8 cellular contexts compared by ENCODE assay signal in genomic region chr15:24956131-24956838, GRCh38. TPM values are rescaled to one million over a fixed set of nuclear protein-coding genes. Genes with fewer than 3 reads are reported as not detected.
DNase-seq lines count a peak whose midpoint lies in the region; ATAC-seq and TF ChIP-seq lines count a peak whose summit lies in the region.

No MANE protein-coding gene starts in this region.

- H3K4me1 ChIP-seq in KMS-11 (ENCODE audit: low read depth, poor library complexity, severe bottlenecking) (no peaks in the 10 kb centered on the region), adrenal gland (replicated peaks in 1 of 2) (peaks cover 0 to 10% of the 10 kb centered on the region in 2 donors), heart right ventricle (peaks cover 0 to 5% (median 0%) of the 10 kb centered on the region in 9 donors)

- 50 to 56% (median 51%) methylated on average over 17 to 28 of the region's 28 CpGs for WGBS in adrenal gland, 4 donors
- WGBS in heart right ventricle, 2 donors = 50 to 53% methylated on average over 28 of the region's 28 CpGs

- H3K4me1 Mint-ChIP-seq in progenitor cell of endocrine pancreas (ENCODE audit: low read depth) = peaks cover 15% of the 10 kb centered on the region

- peak; percentile 60 for ATAC-seq in GM21526 (IDR thresholded peaks at IDR 0.05; ENCODE audit: low FRiP score, unreplicated experiment)
- ATAC-seq in SK-N-SH treated with all-trans-retinoic acid at 6 μM for 48 hours = peak; percentile 86
- ATAC-seq in heart right ventricle = peak; percentile 82 to 90 (median 86)

- peak; percentile 66 to 86 for TF ChIP-seq POLR2A in adrenal gland (IDR thresholded peaks at IDR 0.05)

- no peaks in the 10 kb centered on the region for H3K27me3 ChIP-seq in KMS-11 (ENCODE audit: insufficient read depth, low read depth)
- no peaks in the 10 kb centered on the region for H3K27me3 ChIP-seq in adrenal gland
- no peaks in the 10 kb centered on the region for H3K27me3 ChIP-seq in heart right ventricle

- H3K4me3 ChIP-seq in KMS-11 (IDR thresholded peaks at IDR 0.05; ENCODE audit: insufficient read depth, low read depth, low read length) = no peak overlapping the region
- H3K4me3 ChIP-seq in adrenal gland = peak overlapping the region; percentile 27 to 80 (median 43)
- peak overlapping the region; percentile 33 to 86 (median 71) for H3K4me3 ChIP-seq in heart right ventricle

- DNase-seq in DMS114 treated with DMSO at 0.1 percent for 48 hours (lab: John Stamatoyannopoulos, UW; ENCODE audit: unreplicated experiment) = peak; percentile 80
- DNase-seq in adrenal gland = peak; percentile 74 to 88 (median 83)
- peak; percentile 73 for DNase-seq in heart right ventricle
- DNase-seq in progenitor cell of endocrine pancreas (ENCODE audit: low spot score, unreplicated experiment) = peak; percentile 53
- peak; percentile 82 for DNase-seq in ureter (ENCODE audit: low spot score)

- H3K4me3 Mint-ChIP-seq in progenitor cell of endocrine pancreas (ENCODE audit: low read depth) = peak overlapping the region; percentile 89

- H3K9me3 ChIP-seq in adrenal gland (replicated peaks in 1 of 3) (no peaks in the 10 kb centered on the region), heart right ventricle (peaks cover 0 to 31% (median 0%) of the 10 kb centered on the region in 11 donors)

- H3K36me3 Mint-ChIP-seq in progenitor cell of endocrine pancreas (ENCODE audit: insufficient read depth) = peaks cover 6% of the 10 kb centered on the region

- H3K27ac ChIP-seq in KMS-11 (peak overlapping the region; percentile 54), adrenal gland (peak overlapping the region; percentile 23 to 99 (median 93)), heart right ventricle (peak overlapping the region; percentile 66 to 95 (median 90))

- H3K27me3 Mint-ChIP-seq in progenitor cell of endocrine pancreas = no peaks in the 10 kb centered on the region

- H3K79me2 ChIP-seq in KMS-11 (ENCODE audit: insufficient read depth, low read depth) = peaks cover 32% of the 10 kb centered on the region; the same call in 1 of the 2 replicates

- intact Hi-C loops in adrenal gland (cut with DNase I) (no loop called here), heart right ventricle (cut with DNase I) (loop anchor here in 2 of 10 donors (5.0 to 10.0 kb wide), 2 partner anchors 481 to 1129 kb away; partner anchors contain the start of gene UBE3A (in 1 of the 2))

- H3K9ac ChIP-seq in KMS-11 = peak overlapping the region; percentile 46; the same call in 1 of the 2 replicates

- H2AFZ ChIP-seq in KMS-11 (ENCODE audit: low read depth) = peak overlapping the region; percentile 26; the same call in 1 of the 2 replicates

- H3K4me2 ChIP-seq in KMS-11 = peak overlapping the region; percentile 27; the same call in 1 of the 2 replicates

- no peaks in the 10 kb centered on the region for H4K20me1 ChIP-seq in KMS-11 (ENCODE audit: insufficient read depth)

- H3K27ac Mint-ChIP-seq in progenitor cell of endocrine pancreas = peak overlapping the region; percentile 99

- H3K36me3 ChIP-seq in KMS-11 (ENCODE audit: insufficient read depth) (no peaks in the 10 kb centered on the region), adrenal gland (replicated peaks in 1 of 2) (no peaks in the 10 kb centered on the region), heart right ventricle (no peaks in the 10 kb centered on the region)

- H3K9me3 Mint-ChIP-seq in progenitor cell of endocrine pancreas (ENCODE audit: low read depth) = no peaks in the 10 kb centered on the region

- TF ChIP-seq CTCF in KMS-11 (conservative IDR thresholded peaks at IDR 0.05; ENCODE audit: low read depth, low read length) (no peak), adrenal gland (IDR thresholded peaks at IDR 0.05) (no peak), heart right ventricle (IDR thresholded peaks at IDR 0.05) (no peak), progenitor cell of endocrine pancreas (IDR thresholded peaks at IDR 0.05; ENCODE audit: unreplicated experiment) (no peak)

TF ChIP-seq in SK-N-SH treated with all-trans-retinoic acid at 6 μM for 48 hours, 23 proteins besides CTCF, POLR2A, EP300 and RAD21:
- TF ChIP-seq ESRRG (CRISPR knock-in tag; IDR thresholded peaks at IDR 0.05) (no peak), POU6F1 (CRISPR knock-in tag; IDR thresholded peaks at IDR 0.05; ENCODE audit: borderline replicate concordance, low read depth) (no peak), PATZ1 (CRISPR knock-in tag; IDR thresholded peaks at IDR 0.05; ENCODE audit: borderline replicate concordance) (peak; percentile 77; the same call in 1 of the 2 replicates), ZNF8 (CRISPR knock-in tag; IDR thresholded peaks at IDR 0.05) (no peak), ZC3H10 (CRISPR knock-in tag; IDR thresholded peaks at IDR 0.05) (no peak), TCF4 (CRISPR knock-in tag; IDR thresholded peaks at IDR 0.05; ENCODE audit: borderline replicate concordance) (no peak; the same call in 1 of the 2 replicates), CREB5 (CRISPR knock-in tag; IDR thresholded peaks at IDR 0.05; ENCODE audit: low read depth) (no peak), ZNF565 (CRISPR knock-in tag; conservative IDR thresholded peaks at IDR 0.05; ENCODE audit: low read depth) (no peak)
TF ChIP-seq in SK-N-SH treated with all-trans-retinoic acid at 6 μM for 48 hours: peak in this region for 1.

RNA-seq across cellular contexts. Expression of gene SNRPN, which starts 1.5 kb away (rescaled TPM):
- total RNA-seq in adrenal gland (100 to 1,000 TPM; 181 to 394 (median 222) TPM), heart right ventricle (100 to 1,000 TPM; 306 to 575 (median 414) TPM), progenitor cell of endocrine pancreas (146 and 148 TPM in 2 replicates), ureter (121 TPM)
- polyA plus RNA-seq in adrenal gland (100 to 1,000 TPM; 164 to 238 (median 191) TPM), heart right ventricle (100 to 1,000 TPM; 201 to 285 TPM)

RNA-seq across cellular contexts. Expression of gene SNURF, which starts 1.5 kb away (rescaled TPM):
- total RNA-seq in adrenal gland (10 to 100 TPM in 5 of 8 donors, 1 to 10 TPM in 2, under 1 TPM in 1; 0.66 to 44.4 (median 20.1) TPM), heart right ventricle (10 to 100 TPM; 25.9 to 76.6 (median 50.7) TPM), progenitor cell of endocrine pancreas (16.9 and 19.8 TPM in 2 replicates), ureter (19.1 TPM)
- polyA plus RNA-seq in adrenal gland (10 to 100 TPM in 1 of 3 donors, 1 to 10 TPM in 2; 6.0 to 52.9 (median 6.7) TPM), heart right ventricle (10 to 100 TPM; 11.7 to 18.9 TPM)
